25 cellular contexts compared by ENCODE assay signal in the genomic region with DNA sequence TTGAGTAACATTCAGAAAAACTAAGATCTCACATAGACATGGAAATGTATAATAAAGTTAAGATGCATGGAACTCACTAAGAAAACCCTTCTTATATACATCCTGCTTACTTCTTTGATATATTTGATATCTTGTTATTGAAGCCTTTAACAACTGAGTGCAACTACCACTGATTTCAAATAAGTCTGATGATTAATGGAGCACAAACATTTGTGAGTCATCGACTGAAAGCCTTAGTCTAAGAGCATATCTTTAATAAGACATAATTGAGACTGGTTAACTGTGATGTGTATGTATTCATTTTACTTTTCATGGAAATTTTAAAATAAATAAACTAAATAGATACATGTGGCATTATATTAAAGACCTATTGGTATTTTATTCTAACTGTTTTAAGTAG.
DNase-seq lines count a peak whose midpoint lies in the region; ATAC-seq, FAIRE-seq and TF ChIP-seq lines count a peak whose summit lies in the region.
"Had no signal": no experiment of that assay in that cellular context is flagged by ENCODE, and none has a peak within 500 bp of the region (broad histone marks: within the 10 kb centered on the region; RNA-seq: fewer than 3 reads in every experiment).

No MANE protein-coding gene starts in this region.

- H3K27me3 Mint-ChIP-seq in MCF 10A (ENCODE audit: insufficient read depth, unreplicated experiment) (no peaks in the 10 kb centered on the region), astrocyte (ENCODE audit: low read depth, unreplicated experiment) (no peaks in the 10 kb centered on the region), GM23338 (ENCODE audit: insufficient read depth, low read depth, poor library complexity) (no peaks in the 10 kb centered on the region)

- in situ Hi-C loops in mammary epithelial cell (cut with MboI; ENCODE audit: low sequenced_read_pairs in 2 of 2) = loop anchor here in 1 of 2 donors (25.0 kb wide), 1 partner anchor 1636 kb away; no protein-coding TSS in a partner anchor

- TF ChIP-seq CTCF in MCF 10A (IDR thresholded peaks at IDR 0.05; ENCODE audit: unreplicated experiment) (no peak), mammary epithelial cell (conservative IDR thresholded peaks at IDR 0.05 in 1 of 2, IDR thresholded peaks at IDR 0.05 in 1 of 2; ENCODE audit: extremely low read depth in 1 of 2, insufficient read depth in 1 of 2, low read depth in 1 of 2, low read length in 2 of 2) (no peak), astrocyte (IDR thresholded peaks at IDR 0.05; ENCODE audit: insufficient read depth, low read depth, low read length) (no peak), fibroblast of pulmonary artery (IDR thresholded peaks at IDR 0.05; ENCODE audit: low read length, missing control alignments) (no peak), GM23338 (conservative IDR thresholded peaks at IDR 0.05; ENCODE audit: low read depth in 2 of 2) (no peak), esophagus muscularis mucosa (IDR thresholded peaks at IDR 0.05) (no peak)

- no peaks in the 10 kb centered on the region for H3K9me3 Mint-ChIP-seq in MCF 10A (ENCODE audit: unreplicated experiment)
- no peaks in the 10 kb centered on the region for H3K9me3 Mint-ChIP-seq in astrocyte (ENCODE audit: unreplicated experiment)
- no peaks in the 10 kb centered on the region; the same call in 2 of the 3 replicates for H3K9me3 Mint-ChIP-seq in GM23338

- intact Hi-C loops in MCF 10A (cut with micrococcal nuclease) (no loop called here), mammary epithelial cell (cut with micrococcal nuclease) (no loop called here), esophagus muscularis mucosa (cut with DNase I) (no loop called here)

- H3K79me2 ChIP-seq in mammary epithelial cell (ENCODE audit: insufficient read depth, low read length) = no peaks in the 10 kb centered on the region
- no peaks in the 10 kb centered on the region for H3K79me2 ChIP-seq in astrocyte (ENCODE audit: insufficient read depth, low read length)
- H3K79me2 ChIP-seq in GM23338 (replicated peaks; ENCODE audit: insufficient read depth) = no peaks in the 10 kb centered on the region

- H3K9ac ChIP-seq in mammary epithelial cell (ENCODE audit: insufficient read depth, low read length) (no peak overlapping the region), astrocyte (ENCODE audit: low read length) (no peak overlapping the region)

- no peaks in the 10 kb centered on the region for H3K9me2 ChIP-seq in GM23338 (ENCODE audit: insufficient read depth)

- no peaks in the 10 kb centered on the region for H3K36me3 Mint-ChIP-seq in MCF 10A (ENCODE audit: insufficient read depth, unreplicated experiment)
- no peaks in the 10 kb centered on the region for H3K36me3 Mint-ChIP-seq in astrocyte (ENCODE audit: low read depth, unreplicated experiment)
- H3K36me3 Mint-ChIP-seq in GM23338 (ENCODE audit: low read depth) = no peaks in the 10 kb centered on the region
- H3K36me3 Mint-ChIP-seq: CD14-positive monocyte had no signal

- TF ChIP-seq POLR2A in esophagus muscularis mucosa (IDR thresholded peaks at IDR 0.05; ENCODE audit: low read depth) = no peak

- no peaks in the 10 kb centered on the region for H3K27me3 ChIP-seq in mammary epithelial cell (ENCODE audit: insufficient read depth, low read length)
- no peaks in the 10 kb centered on the region for H3K27me3 ChIP-seq in astrocyte (ENCODE audit: insufficient read depth, low read length)
- no peaks in the 10 kb centered on the region for H3K27me3 ChIP-seq in GM23338 (ENCODE audit: insufficient read depth)
- no peaks in the 10 kb centered on the region for H3K27me3 ChIP-seq in esophagus muscularis mucosa
- H3K27me3 ChIP-seq: BE2C, MG63, Peyer's patch had no signal

- no peaks in the 10 kb centered on the region for H3K4me1 ChIP-seq in mammary epithelial cell (ENCODE audit: insufficient read depth, low read length)
- H3K4me1 ChIP-seq in astrocyte (ENCODE audit: insufficient read depth, low read length) = no peaks in the 10 kb centered on the region
- H3K4me1 ChIP-seq in GM23338 (ENCODE audit: insufficient read depth) = no peaks in the 10 kb centered on the region
- no peaks in the 10 kb centered on the region for H3K4me1 ChIP-seq in esophagus muscularis mucosa
- H3K4me1 ChIP-seq: BE2C, Peyer's patch had no signal

- H3K27ac ChIP-seq in mammary epithelial cell (ENCODE audit: insufficient read depth, low read depth, low read length) (no peak overlapping the region), astrocyte (ENCODE audit: low read depth, low read length) (no peak overlapping the region), GM23338 (ENCODE audit: low read depth) (no peak overlapping the region), esophagus muscularis mucosa (replicated peaks in 1 of 4) (no peak overlapping the region)
- H3K27ac ChIP-seq: 22Rv1, Peyer's patch had no signal

- H2AFZ ChIP-seq in mammary epithelial cell (ENCODE audit: low read depth, low read length) (no peak overlapping the region), astrocyte (ENCODE audit: low read depth, low read length) (no peak overlapping the region), GM23338 (no peak overlapping the region)

- DNase-seq in MCF 10A (ENCODE audit: unreplicated experiment) = peak; percentile 21
- no peak for DNase-seq in mammary epithelial cell
- peak; percentile 20 for DNase-seq in astrocyte (ENCODE audit: low read depth)
- DNase-seq in fibroblast of pulmonary artery (ENCODE audit: low read depth) = peak; percentile 3
- no peak for DNase-seq in activated CD8-positive, alpha-beta memory T cell treated with anti-CD3 and anti-CD28 coated beads for 24 hours
- no peak for DNase-seq in RCC 7860 (ENCODE audit: low spot score)
- no peak for DNase-seq in GM23338 (ENCODE audit: low spot score)
- DNase-seq in esophagus muscularis mucosa (ENCODE audit: extremely low spot score) = no peak
- DNase-seq: ACHN, BE2C, DMS153, DND-41, Kasumi-1, MG63, NCI-H2029, NCI-H446 treated with DMSO at 0.1 percent for 48 hours, NCI-H526 treated with DMSO at 0.1 percent for 48 hours, Peyer's patch, SHP77 had no signal

- ATAC-seq in GM23338 = no peak
- ATAC-seq: K562 had no signal

- no peaks in the 10 kb centered on the region for H4K20me1 ChIP-seq in mammary epithelial cell (ENCODE audit: insufficient read depth, low read length)
- no peaks in the 10 kb centered on the region for H4K20me1 ChIP-seq in astrocyte (ENCODE audit: insufficient read depth, low read length)
- H4K20me1 ChIP-seq in GM23338 (replicated peaks; ENCODE audit: insufficient read depth) = no peaks in the 10 kb centered on the region

- no peaks in the 10 kb centered on the region for H3F3A ChIP-seq in GM23338 (replicated peaks; ENCODE audit: low read depth)

- CTCF ChIA-PET in MCF 10A (lab: Yijun Ruan, JAX) = interaction anchor here (0.7 kb wide), 1 partner anchor 303 kb away, joined by 3 read pairs; no protein-coding TSS in a partner anchor
- CTCF ChIA-PET in mammary epithelial cell (lab: Charles Lee; ENCODE audit: low non-redundant PET) = no interaction called here

- H3K4me1 Mint-ChIP-seq in MCF 10A (ENCODE audit: insufficient read depth, unreplicated experiment) (no peaks in the 10 kb centered on the region), astrocyte (ENCODE audit: low read depth, unreplicated experiment) (no peaks in the 10 kb centered on the region), GM23338 (peaks cover 8% of the 10 kb centered on the region; the same call in 2 of the 3 replicates)
- H3K4me1 Mint-ChIP-seq: CD14-positive monocyte had no signal

- WGBS in mammary epithelial cell (ENCODE audit: low coverage, missing lambda C conversion rate) = 56% methylated on average over 1 of the region's 1 CpG
- WGBS in esophagus muscularis mucosa = 76% methylated on average over 1 of the region's 1 CpG

- H3K36me3 ChIP-seq in mammary epithelial cell (ENCODE audit: insufficient read depth, low read length) (no peaks in the 10 kb centered on the region), astrocyte (ENCODE audit: insufficient read depth, low read length) (no peaks in the 10 kb centered on the region), GM23338 (ENCODE audit: insufficient read depth) (no peaks in the 10 kb centered on the region), esophagus muscularis mucosa (no peaks in the 10 kb centered on the region)
- H3K36me3 ChIP-seq: BE2C, MG63, Peyer's patch had no signal

- H3K9me3 ChIP-seq in mammary epithelial cell (replicated peaks; ENCODE audit: insufficient read depth, low read length) (no peaks in the 10 kb centered on the region), astrocyte (ENCODE audit: insufficient read depth, low read depth, low read length) (no peaks in the 10 kb centered on the region), esophagus muscularis mucosa (no peaks in the 10 kb centered on the region)
- H3K9me3 ChIP-seq: BE2C, MG63, Peyer's patch had no signal

- FAIRE-seq in astrocyte (lab: Jason Lieb, UNC) (no peak), RCC 7860 (lab: Jason Lieb, UNC) (no peak)
- FAIRE-seq: GM12892, H54, HTR-8/SVneo, K562 had no signal

- TF ChIP-seq EP300 in esophagus muscularis mucosa (IDR thresholded peaks at IDR 0.05) = no peak

- POLR2A ChIA-PET in MCF 10A (lab: Yijun Ruan, JAX) = no interaction called here

- H3K4me2 ChIP-seq in mammary epithelial cell (ENCODE audit: insufficient read depth, low read depth, low read length) (no peak overlapping the region), astrocyte (ENCODE audit: low read length) (no peak overlapping the region), GM23338 (no peak overlapping the region)

- dilution Hi-C loops in mammary epithelial cell (cut with HindIII; ENCODE audit: low sequenced_read_pairs) = no loop called here

- H3K4me3 ChIP-seq in mammary epithelial cell (replicated peaks in 1 of 3; ENCODE audit: insufficient read depth in 1 of 3, low read depth in 2 of 3, low read length in 3 of 3) (no peak overlapping the region), astrocyte (ENCODE audit: insufficient read depth, low read depth, low read length) (no peak overlapping the region), fibroblast of pulmonary artery (replicated peaks; ENCODE audit: low read depth, low read length) (no peak overlapping the region), GM23338 (no peak overlapping the region), esophagus muscularis mucosa (no peak overlapping the region)
- H3K4me3 ChIP-seq: K562, MG63, Peyer's patch had no signal

- H3K4me3 Mint-ChIP-seq in MCF 10A (ENCODE audit: unreplicated experiment) (no peak overlapping the region), astrocyte (ENCODE audit: unreplicated experiment) (no peak overlapping the region), GM23338 (no peak overlapping the region)
- H3K4me3 Mint-ChIP-seq: CD14-positive monocyte had no signal

- BruUV-seq in MCF 10A (replicated peaks; lab: Mats Ljungman, UMichigan) (no TSS peak), mammary epithelial cell (replicated peaks; lab: Mats Ljungman, UMichigan) (no TSS peak)

- H3K27ac Mint-ChIP-seq in MCF 10A (ENCODE audit: low read depth, unreplicated experiment) (no peak overlapping the region), astrocyte (ENCODE audit: unreplicated experiment) (no peak overlapping the region), GM23338 (no peak overlapping the region)
- H3K27ac Mint-ChIP-seq: CD14-positive monocyte had no signal

TF ChIP-seq in GM23338, 12 proteins besides CTCF, POLR2A, EP300 and RAD21 (continues in another document):
- TF ChIP-seq EZH2 (IDR thresholded peaks at IDR 0.05; ENCODE audit: low read depth, unreplicated experiment) = no peak
- TF ChIP-seq ZNF114 (CRISPR knock-in tag; IDR thresholded peaks at IDR 0.05) = no peak

Comparison
In these comparisons a context has a peak if more than half of its experiments do, and no peak if none do; other contexts are left out.
1. DNase-seq: peak in MCF 10A (single experiment), astrocyte (single experiment) and fibroblast of pulmonary artery (single experiment); none in mammary epithelial cell (single experiment), activated CD8-positive, alpha-beta memory T cell treated with anti-CD3 and anti-CD28 coated beads for 24 hours (single experiment), RCC 7860 (single experiment), GM23338 (single experiment) and esophagus muscularis mucosa (single experiment).